In the genomic region with DNA sequence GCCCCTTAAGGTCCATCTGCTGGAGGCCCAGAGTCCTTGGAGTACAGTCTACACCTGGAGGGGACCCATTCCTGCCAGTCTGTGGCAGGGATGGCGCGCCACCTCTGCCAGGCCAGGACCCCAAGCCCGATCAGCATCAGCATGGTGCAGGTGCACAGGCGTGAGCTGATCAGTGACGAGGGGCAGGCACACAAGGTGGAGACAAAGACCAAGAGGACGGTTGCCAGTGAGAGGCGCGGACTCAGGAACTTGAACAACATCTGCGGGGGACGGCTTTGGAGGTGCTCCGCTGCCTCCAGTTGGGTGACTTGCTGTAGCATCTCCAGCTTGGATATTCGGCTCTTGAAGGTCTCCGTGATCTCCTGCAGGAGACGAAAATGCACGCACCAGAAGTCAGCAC, we compare ENCODE assay signal across 16 cellular contexts. TPM values are rescaled to one million over a fixed set of nuclear protein-coding genes. Genes with fewer than 3 reads are reported as not detected.
"Had no signal": no experiment of that assay in that cellular context is flagged by ENCODE, and none has a peak within 500 bp of the region (broad histone marks: within the 10 kb centered on the region; RNA-seq: fewer than 3 reads in every experiment).

No MANE protein-coding gene starts in this region.

RNA-seq across cellular contexts. Expression of a gene that starts 14.1 kb away (rescaled TPM):
- total RNA-seq: stomach, subcutaneous adipose tissue, suprapubic skin, temporal lobe, testis, thoracic aorta, thyroid gland, tibial nerve, transverse colon, upper lobe of left lung, upper lobe of right lung, ureter, urinary bladder, uterus, vagina had no signal
- polyA plus RNA-seq: stomach, urinary bladder had no signal

RNA-seq across cellular contexts. Expression of a gene that starts 23.1 kb away (rescaled TPM):
- total RNA-seq: stomach, subcutaneous adipose tissue, suprapubic skin, temporal lobe, testis, thoracic aorta, thyroid gland, tibial nerve, transverse colon, upper lobe of left lung, upper lobe of right lung, ureter, urinary bladder, uterus, vagina had no signal
- polyA plus RNA-seq: stomach, thymus, urinary bladder had no signal

RNA-seq across cellular contexts. Expression of a gene that starts 52.4 kb away (rescaled TPM):
- total RNA-seq: stomach, subcutaneous adipose tissue, suprapubic skin, temporal lobe, thoracic aorta, thyroid gland, tibial nerve, transverse colon, upper lobe of left lung, upper lobe of right lung, ureter, urinary bladder, uterus, vagina had no signal
- polyA plus RNA-seq: stomach, thymus, urinary bladder had no signal
